ENCODE assay signal across 9 cellular contexts in genomic region chr5:150021491-150022162, GRCh38. TPM values are rescaled to one million over a fixed set of nuclear protein-coding genes. Genes with fewer than 3 reads are reported as not detected.
DNase-seq lines count a peak whose midpoint lies in the region; ATAC-seq and TF ChIP-seq lines count a peak whose summit lies in the region.
"Had no signal": no experiment of that assay in that cellular context is flagged by ENCODE, and none has a peak within 500 bp of the region (broad histone marks: within the 10 kb centered on the region; RNA-seq: fewer than 3 reads in every experiment).

No MANE protein-coding gene starts in this region.

- TF ChIP-seq CTCF in PC-3 (conservative IDR thresholded peaks at IDR 0.05; ENCODE audit: low read depth, low read length): no peak
- no peak for TF ChIP-seq CTCF in endothelial cell (IDR thresholded peaks at IDR 0.05; ENCODE audit: unreplicated experiment)
- no peak for TF ChIP-seq CTCF in GM10248 (IDR thresholded peaks at IDR 0.05; ENCODE audit: control extremely low read depth, extremely low read depth, low read depth, missing control alignments)
- TF ChIP-seq CTCF in GM10266 (IDR thresholded peaks at IDR 0.05; ENCODE audit: control insufficient read depth, insufficient read depth, low read depth, missing control alignments): no peak

- H4K20me1 ChIP-seq in PC-3 (ENCODE audit: low read length): peaks cover 17% of the 10 kb centered on the region

- in situ Hi-C loops in ACHN (cut with HindIII; ENCODE audit: low pct_ligation_motif_present, low pct_unique_long_range_greater_than_20kb, low sequenced_read_pairs): no loop called here

- CTCF ChIA-PET in PC-3 (lab: Charles Lee): interaction anchor here (0.7 kb wide), 1 partner anchor 13 kb away, joined by 4 read pairs; no protein-coding TSS in a partner anchor
- CTCF ChIA-PET in GM10248 (lab: Yijun Ruan, JAX): interaction anchor here (0.8 to 2.7 kb wide), 10 partner anchors 9 to 290 kb away, joined by 3 to 16 read pairs (median 4); partner anchors contain the start of gene SLC26A2

- intact Hi-C loops in PC-3 (cut with micrococcal nuclease): loop anchor here (1.0 kb wide), 2 partner anchors 21 to 32 kb away; partner anchors contain the start of genes HMGXB3 and TIGD6

- H3F3A ChIP-seq in PC-3 (ENCODE audit: low read length, unreplicated experiment): peaks cover 20% of the 10 kb centered on the region

- ATAC-seq in PC-3: peak; percentile 77
- ATAC-seq in HG02973 (IDR thresholded peaks at IDR 0.05; ENCODE audit: unreplicated experiment): no peak

- H4K8ac ChIP-seq in mesendoderm (ENCODE audit: low read depth, low read length): no peak overlapping the region

- H2AFZ ChIP-seq in PC-3 (ENCODE audit: low read length): no peak overlapping the region

- H3K56ac ChIP-seq in mesendoderm (ENCODE audit: low read length): no peak overlapping the region

- H2BK120ac ChIP-seq in mesendoderm (ENCODE audit: low read depth, low read length): no peak overlapping the region

- peak overlapping the region; percentile 62 for H3K4me2 ChIP-seq in PC-3 (ENCODE audit: low read length)
- no peak overlapping the region for H3K4me2 ChIP-seq in mesendoderm (ENCODE audit: low read length)

- peak overlapping the region; percentile 79 for H3K27ac ChIP-seq in PC-3 (ENCODE audit: low read length)
- H3K27ac ChIP-seq in mesendoderm (ENCODE audit: low read depth, low read length): no peak overlapping the region

- H3K4me3 Mint-ChIP-seq in endothelial cell (ENCODE audit: unreplicated experiment): peak overlapping the region; percentile 63

- no CpG with 5 or more reads among the region's 13 CpGs for WGBS in mesendoderm (ENCODE audit: extremely low coverage, insufficient coverage, low lambda C conversion rate)

- no peak overlapping the region for H3K4ac ChIP-seq in mesendoderm (ENCODE audit: low read depth, low read length)

- H3K4me1 ChIP-seq in PC-3 (ENCODE audit: insufficient read depth, low read length) (peaks cover 52% of the 10 kb centered on the region), mesendoderm (ENCODE audit: control insufficient read depth, low read depth, low read length) (no peaks in the 10 kb centered on the region)

- H3K27ac Mint-ChIP-seq in endothelial cell (ENCODE audit: unreplicated experiment): peak overlapping the region; percentile 95

- no peak overlapping the region for H3K23ac ChIP-seq in mesendoderm (ENCODE audit: low read length)

- H2BK5ac ChIP-seq in mesendoderm (ENCODE audit: low read length): no peak overlapping the region

- H2BK15ac ChIP-seq in mesendoderm (replicated peaks; ENCODE audit: low read depth): no peak overlapping the region

- no peak overlapping the region for H2AK5ac ChIP-seq in mesendoderm (ENCODE audit: low read length)

- H3K36me3 ChIP-seq in PC-3 (ENCODE audit: low read depth, low read length) (peaks cover 68% of the 10 kb centered on the region), mesendoderm (ENCODE audit: control insufficient read depth, insufficient read depth, low read length) (peaks cover 7% of the 10 kb centered on the region)

- H3K27me3 ChIP-seq in PC-3 (ENCODE audit: low read length) (no peaks in the 10 kb centered on the region), mesendoderm (ENCODE audit: insufficient read depth, low read length, poor library complexity) (no peaks in the 10 kb centered on the region)

- DNase-seq in ACHN: peak; percentile 78
- DNase-seq in PC-3: peak; percentile 88
- no peak for DNase-seq in endothelial cell (ENCODE audit: low spot score)
- peak; percentile 74 for DNase-seq in mesendoderm
- no peak for DNase-seq in GM10248 (ENCODE audit: extremely low spot score)
- no peak for DNase-seq in GM10266 (ENCODE audit: extremely low spot score)
- no peak for DNase-seq in NCI-H146 (lab: John Stamatoyannopoulos, UW)
- DNase-seq: OCI-M1 had no signal

- H3K36me3 Mint-ChIP-seq in endothelial cell (ENCODE audit: low read depth, unreplicated experiment): peaks cover 17% of the 10 kb centered on the region

- H4K5ac ChIP-seq in mesendoderm (ENCODE audit: low read length): no peak overlapping the region

- H3K9ac ChIP-seq in PC-3 (ENCODE audit: low read length) (peak overlapping the region; percentile 28), mesendoderm (ENCODE audit: low read length) (no peak overlapping the region)

- H3K4me3 ChIP-seq in PC-3 (ENCODE audit: low read length) (peak overlapping the region; percentile 27), mesendoderm (ENCODE audit: low read length) (no peak overlapping the region)

- BruUV-seq in PC-3 (replicated peaks; lab: Mats Ljungman, UMichigan): no TSS peak

- POLR2A ChIA-PET in PC-3 (lab: Charles Lee; ENCODE audit: unreplicated experiment) (interaction anchor here (0.7 to 1.0 kb wide), 2 partner anchors 21 to 403 kb away, joined by 3 to 4 read pairs; partner anchors contain the start of genes HMGXB3 and TIGD6), GM10248 (lab: Yijun Ruan, JAX) (no interaction called here)

- H3K9me3 ChIP-seq in PC-3 (ENCODE audit: low read length): no peaks in the 10 kb centered on the region

- peaks cover 16% of the 10 kb centered on the region for H3K4me1 Mint-ChIP-seq in endothelial cell (ENCODE audit: unreplicated experiment)

- no peaks in the 10 kb centered on the region for H3K9me3 Mint-ChIP-seq in endothelial cell (ENCODE audit: unreplicated experiment)

- no peaks in the 10 kb centered on the region for H3K27me3 Mint-ChIP-seq in endothelial cell (ENCODE audit: unreplicated experiment)

- H3K18ac ChIP-seq in mesendoderm (ENCODE audit: low read length): no peak overlapping the region

- H3K9me2 ChIP-seq in PC-3 (replicated peaks; ENCODE audit: low read length): no peaks in the 10 kb centered on the region

- peaks cover 35% of the 10 kb centered on the region for H3K79me2 ChIP-seq in PC-3 (ENCODE audit: low read length)
- H3K79me2 ChIP-seq in mesendoderm (ENCODE audit: control insufficient read depth, insufficient read depth, low read length): no peaks in the 10 kb centered on the region

- H3K79me1 ChIP-seq in mesendoderm (ENCODE audit: low read length): peaks cover 2% of the 10 kb centered on the region

RNA-seq across cellular contexts. Expression of gene HMGXB3, which starts 21.1 kb away (rescaled TPM):
- total RNA-seq in PC-3 (2014; rRNA removed): 56.6 and 84.7 TPM in 2 replicates
- 55.7 TPM for total RNA-seq in endothelial cell (ENCODE audit: unreplicated experiment)
- 14.9 TPM for polyA plus RNA-seq in mesendoderm (2013, experiment 1 of 2)
- 14.5 TPM for polyA plus RNA-seq in mesendoderm (2013, experiment 2 of 2)

RNA-seq across cellular contexts. Expression of gene TIGD6, which starts 21.2 kb away (rescaled TPM):
- total RNA-seq in PC-3 (2014; rRNA removed): 3.8 and 5.7 TPM in 2 replicates
- total RNA-seq in endothelial cell (ENCODE audit: unreplicated experiment): 3.5 TPM
- 2.3 TPM for polyA plus RNA-seq in mesendoderm (2013, experiment 1 of 2)
- 2.1 TPM for polyA plus RNA-seq in mesendoderm (2013, experiment 2 of 2)

Comparison
In these comparisons a context has a peak if more than half of its experiments do, and no peak if none do; other contexts are left out.
1. DNase-seq: peak in ACHN (single experiment), PC-3 (single experiment) and mesendoderm (single experiment); none in endothelial cell (single experiment), GM10248 (single experiment), GM10266 (single experiment) and NCI-H146 (single experiment).